In the genomic region with DNA sequence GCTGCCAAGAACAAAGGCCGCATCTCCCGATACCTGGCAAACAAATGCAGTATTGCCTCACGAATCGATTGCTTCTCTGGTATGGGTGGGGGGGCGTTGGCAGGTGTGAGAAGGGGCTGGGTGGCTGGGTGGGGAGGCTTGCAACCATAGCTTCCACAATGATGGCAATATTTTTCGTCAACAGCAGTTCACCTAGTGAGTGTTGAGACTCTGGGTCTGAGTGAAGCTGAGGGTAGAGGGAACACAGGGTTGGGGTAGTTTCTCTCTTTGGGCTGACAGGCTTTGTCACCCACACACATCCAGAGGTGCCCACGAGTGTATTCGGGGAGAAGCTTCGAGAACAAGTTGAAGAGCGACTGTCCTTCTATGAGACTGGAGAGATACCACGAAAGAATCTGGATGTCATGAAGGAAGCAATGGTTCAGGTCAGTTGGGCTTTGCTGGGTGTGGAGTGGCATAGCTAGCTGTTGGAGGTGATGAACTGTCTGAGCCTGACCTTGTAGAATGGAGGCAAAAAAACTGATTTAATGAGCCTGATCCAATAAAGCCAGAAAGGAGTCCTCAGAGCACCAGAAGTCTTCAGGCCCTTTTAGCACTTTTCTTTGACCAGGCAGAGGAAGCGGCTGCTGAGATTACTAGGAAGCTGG, we compare ENCODE assay signal across 20 cellular contexts. TPM values are rescaled to one million over a fixed set of nuclear protein-coding genes. Genes with fewer than 3 reads are reported as not detected.
A peak's percentile ranks its signal among the peaks of the same experiment; 100 is the strongest.
DNase-seq lines count a peak whose midpoint lies in the region; ATAC-seq and TF ChIP-seq lines count a peak whose summit lies in the region.
"Had no signal": no experiment of that assay in that cellular context is flagged by ENCODE, and none has a peak within 500 bp of the region (broad histone marks: within the 10 kb centered on the region; RNA-seq: fewer than 3 reads in every experiment).

No MANE protein-coding gene starts in this region.

- TF ChIP-seq CTCF in HEK293 (tag by site-specific recombination; IDR thresholded peaks at IDR 0.05) (no peak), GM20000 (IDR thresholded peaks at IDR 0.05; ENCODE audit: extremely low read depth, missing control alignments) (no peak)

- H3K4me3 ChIP-seq in HEK293 (ENCODE audit: low read depth, low read length), result no peak overlapping the region
- H3K4me3 ChIP-seq: colonic mucosa, upper lobe of right lung had no signal

- no peak for DNase-seq in activated CD8-positive, alpha-beta memory T cell treated with anti-CD3 and anti-CD28 coated beads, Interleukin-2, amount 10 ng/mL, durations not matched to agents 7 days and 5 days
- DNase-seq in activated CD8-positive, alpha-beta memory T cell treated with anti-CD3 and anti-CD28 coated beads, Interleukin-2, amount 50 U/mL, for 4 hours, result no peak
- no peak for DNase-seq in activated T-cell treated with anti-CD3 and anti-CD28 coated beads, Interleukin-2, amount 50 U/mL, for 72 hours
- DNase-seq in naive B cell (no peak), NOMO-1 (lab: John Stamatoyannopoulos, UW; ENCODE audit: unreplicated experiment in 2 of 2) (no peak), GM20000 (ENCODE audit: low spot score) (no peak)
- DNase-seq: CD4-positive, CD25-positive, alpha-beta regulatory T cell; colonic mucosa; foreskin melanocyte; Kasumi-1; NCI-H146; NCI-H226; small intestine; upper lobe of right lung; WERI-Rb-1 had no signal

- no peaks in the 10 kb centered on the region for H3K27me3 Mint-ChIP-seq in activated CD8-positive, alpha-beta memory T cell treated with anti-CD3 and anti-CD28 coated beads, Interleukin-2, amount 10 ng/mL, durations not matched to agents 7 days and 5 days
- H3K27me3 Mint-ChIP-seq in activated T-cell treated with anti-CD3 and anti-CD28 coated beads, Interleukin-2, amount 50 U/mL, for 72 hours (ENCODE audit: low read depth), result no peaks in the 10 kb centered on the region
- no peaks in the 10 kb centered on the region for H3K27me3 Mint-ChIP-seq in naive B cell
- H3K27me3 Mint-ChIP-seq: CD4-positive, CD25-positive, alpha-beta regulatory T cell; stimulated activated memory B cell treated with anti-CD40 and anti-IgM and Interleukin-4, amounts not matched to agents 10 μg/mL and 1 μg/mL and 100 μg/mL, for 72 hours had no signal

- H3K4me3 Mint-ChIP-seq in activated CD8-positive, alpha-beta memory T cell treated with anti-CD3 and anti-CD28 coated beads, Interleukin-2, amount 10 ng/mL, durations not matched to agents 7 days and 5 days, result no peak overlapping the region
- H3K4me3 Mint-ChIP-seq in activated T-cell treated with anti-CD3 and anti-CD28 coated beads, Interleukin-2, amount 50 U/mL, for 72 hours, result no peak overlapping the region
- peak overlapping the region in 2 of 8 donors; percentile 29 to 67 for H3K4me3 Mint-ChIP-seq in naive B cell
- H3K4me3 Mint-ChIP-seq: stimulated activated memory B cell treated with anti-CD40 and anti-IgM and Interleukin-4, amounts not matched to agents 10 μg/mL and 1 μg/mL and 100 μg/mL, for 72 hours had no signal

- peaks cover 65% of the 10 kb centered on the region for H3K36me3 Mint-ChIP-seq in activated CD8-positive, alpha-beta memory T cell treated with anti-CD3 and anti-CD28 coated beads, Interleukin-2, amount 10 ng/mL, durations not matched to agents 7 days and 5 days
- peaks cover 27 to 39% of the 10 kb centered on the region in 2 donors for H3K36me3 Mint-ChIP-seq in activated T-cell treated with anti-CD3 and anti-CD28 coated beads, Interleukin-2, amount 50 U/mL, for 72 hours (ENCODE audit: insufficient read depth in 2 of 2)
- H3K36me3 Mint-ChIP-seq in naive B cell, result peaks cover 37 to 53% of the 10 kb centered on the region in 2 donors

- peaks cover under 1% of the 10 kb centered on the region; the same call in 1 of the 2 replicates for H3K4me1 ChIP-seq in HEK293 (ENCODE audit: control insufficient read depth, insufficient read depth, low read length)

- CTCF ChIA-PET in activated CD8-positive, alpha-beta memory T cell treated with anti-CD3 and anti-CD28 coated beads, Interleukin-2, amount 10 ng/mL, durations not matched to agents 7 days and 5 days (lab: Charles Lee), result interaction anchor here (1.5 kb wide), 1 partner anchor 10 kb away, joined by 3 read pairs; no protein-coding TSS in a partner anchor
- CTCF ChIA-PET in HEK293 (lab: Yijun Ruan, JAX), result interaction anchor here (0.5 to 0.8 kb wide), 4 partner anchors 60 to 585 kb away, joined by 3 to 4 read pairs (median 3); no protein-coding TSS in a partner anchor

- peaks cover 45 to 88% of the 10 kb centered on the region in 2 experiments for H3K36me3 ChIP-seq in HEK293 (ENCODE audit: control insufficient read depth in 2 of 2, insufficient read depth in 1 of 2, low read length in 2 of 2)

- no peaks in the 10 kb centered on the region for H3K9me3 Mint-ChIP-seq in activated CD8-positive, alpha-beta memory T cell treated with anti-CD3 and anti-CD28 coated beads, Interleukin-2, amount 10 ng/mL, durations not matched to agents 7 days and 5 days (ENCODE audit: low read depth)
- H3K9me3 Mint-ChIP-seq in activated T-cell treated with anti-CD3 and anti-CD28 coated beads, Interleukin-2, amount 50 U/mL, for 72 hours, result no peaks in the 10 kb centered on the region
- H3K9me3 Mint-ChIP-seq in naive B cell, result peaks cover 0 to 2% (median 0%) of the 10 kb centered on the region in 7 donors
- H3K9me3 Mint-ChIP-seq: CD4-positive, CD25-positive, alpha-beta regulatory T cell; stimulated activated memory B cell treated with anti-CD40 and anti-IgM and Interleukin-4, amounts not matched to agents 10 μg/mL and 1 μg/mL and 100 μg/mL, for 72 hours had no signal

- H3K4me1 Mint-ChIP-seq in activated CD8-positive, alpha-beta memory T cell treated with anti-CD3 and anti-CD28 coated beads, Interleukin-2, amount 10 ng/mL, durations not matched to agents 7 days and 5 days, result peaks cover 37% of the 10 kb centered on the region
- H3K4me1 Mint-ChIP-seq in activated T-cell treated with anti-CD3 and anti-CD28 coated beads, Interleukin-2, amount 50 U/mL, for 72 hours (ENCODE audit: low read depth), result peaks cover 47% of the 10 kb centered on the region
- H3K4me1 Mint-ChIP-seq in naive B cell, result peaks cover 33 to 38% (median 37%) of the 10 kb centered on the region in 3 donors

- H3K27ac Mint-ChIP-seq in activated CD8-positive, alpha-beta memory T cell treated with anti-CD3 and anti-CD28 coated beads, Interleukin-2, amount 10 ng/mL, durations not matched to agents 7 days and 5 days, result peak overlapping the region; percentile 27
- peak overlapping the region; percentile 43 for H3K27ac Mint-ChIP-seq in activated T-cell treated with anti-CD3 and anti-CD28 coated beads, Interleukin-2, amount 50 U/mL, for 72 hours
- H3K27ac Mint-ChIP-seq in naive B cell, result peak overlapping the region in 5 of 6 donors; percentile 22 to 86 (median 38)
- H3K27ac Mint-ChIP-seq: stimulated activated memory B cell treated with anti-CD40 and anti-IgM and Interleukin-4, amounts not matched to agents 10 μg/mL and 1 μg/mL and 100 μg/mL, for 72 hours had no signal

- H3K9me3 ChIP-seq in HEK293 (ENCODE audit: control insufficient read depth, insufficient read depth, low read depth, low read length), result no peaks in the 10 kb centered on the region
- H3K9me3 ChIP-seq: colonic mucosa, upper lobe of right lung had no signal

- POLR2A ChIA-PET in HEK293 (lab: Yijun Ruan, JAX), result interaction anchor here (1.2 to 6.7 kb wide), 2 partner anchors 10 to 187 kb away, joined by 4 to 133 read pairs; a partner anchor contains a TSS

- no peak for ATAC-seq in activated CD8-positive, alpha-beta memory T cell treated with anti-CD3 and anti-CD28 coated beads, Interleukin-2, amount 10 ng/mL, durations not matched to agents 7 days and 5 days
- no peak for ATAC-seq in activated T-cell treated with anti-CD3 and anti-CD28 coated beads, Interleukin-2, amount 50 U/mL, for 72 hours (replicated peaks in 1 of 2)
- ATAC-seq in naive B cell (ENCODE audit: low read depth in 2 of 2), result no peak
- ATAC-seq in GM18517 (IDR thresholded peaks at IDR 0.05; ENCODE audit: unreplicated experiment), result no peak
- ATAC-seq: left lobe of liver; stimulated activated memory B cell treated with anti-CD40 and anti-IgM and Interleukin-4, amounts not matched to agents 10 μg/mL and 1 μg/mL and 100 μg/mL, for 72 hours; upper lobe of right lung had no signal

- H3K27ac ChIP-seq in HEK293 (ENCODE audit: extremely low read depth, low read depth, low read length), result peak overlapping the region; percentile 11; the same call in 1 of the 2 replicates
- H3K27ac ChIP-seq: colonic mucosa, HL-60, upper lobe of right lung, WERI-Rb-1 had no signal

TF ChIP-seq in HEK293, 187 proteins besides CTCF, POLR2A, EP300 and RAD21:
- TF ChIP-seq, protein P1, sequence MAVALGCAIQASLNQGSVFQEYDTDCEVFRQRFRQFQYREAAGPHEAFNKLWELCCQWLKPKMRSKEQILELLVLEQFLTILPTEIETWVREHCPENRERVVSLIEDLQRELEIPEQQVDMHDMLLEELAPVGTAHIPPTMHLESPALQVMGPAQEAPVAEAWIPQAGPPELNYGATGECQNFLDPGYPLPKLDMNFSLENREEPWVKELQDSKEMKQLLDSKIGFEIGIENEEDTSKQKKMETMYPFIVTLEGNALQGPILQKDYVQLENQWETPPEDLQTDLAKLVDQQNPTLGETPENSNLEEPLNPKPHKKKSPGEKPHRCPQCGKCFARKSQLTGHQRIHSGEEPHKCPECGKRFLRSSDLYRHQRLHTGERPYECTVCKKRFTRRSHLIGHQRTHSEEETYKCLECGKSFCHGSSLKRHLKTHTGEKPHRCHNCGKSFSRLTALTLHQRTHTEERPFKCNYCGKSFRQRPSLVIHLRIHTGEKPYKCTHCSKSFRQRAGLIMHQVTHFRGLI (tag by site-specific recombination; IDR thresholded peaks at IDR 0.05), result peak; percentile 80; the same call in 1 of the 2 replicates
- no peak for TF ChIP-seq SALL2 (tag by site-specific recombination; IDR thresholded peaks at IDR 0.05; ENCODE audit: borderline replicate concordance)

RNA-seq across cellular contexts. Expression of a gene that starts 4.2 kb away (rescaled TPM):
- total RNA-seq in activated CD8-positive, alpha-beta memory T cell treated with anti-CD3 and anti-CD28 coated beads, Interleukin-2, amount 10 ng/mL, durations not matched to agents 7 days and 5 days, result 100 to 1,000 TPM; 469 to 508 TPM
- 100 to 1,000 TPM; 263 to 392 TPM for total RNA-seq in activated T-cell treated with anti-CD3 and anti-CD28 coated beads, Interleukin-2, amount 50 U/mL, for 72 hours
- polyA plus RNA-seq in naive B cell (ENCODE audit: low read depth in 6 of 6), result 100 to 1,000 TPM in 3 of 6 donors, 10 to 100 TPM in 3; 67.7 to 115 (median 95.8) TPM

RNA-seq across cellular contexts. Expression of a gene that starts 7.4 kb away (rescaled TPM):
- 10 to 100 TPM; 91.4 to 96.0 TPM for total RNA-seq in activated CD8-positive, alpha-beta memory T cell treated with anti-CD3 and anti-CD28 coated beads, Interleukin-2, amount 10 ng/mL, durations not matched to agents 7 days and 5 days
- total RNA-seq in activated T-cell treated with anti-CD3 and anti-CD28 coated beads, Interleukin-2, amount 50 U/mL, for 72 hours, result 100 to 1,000 TPM; 101 to 127 TPM
- 100 to 1,000 TPM; 110 to 149 (median 128) TPM for polyA plus RNA-seq in naive B cell (ENCODE audit: low read depth in 6 of 6)

RNA-seq across cellular contexts. Expression of a gene that starts 36.0 kb away (rescaled TPM):
- total RNA-seq in activated CD8-positive, alpha-beta memory T cell treated with anti-CD3 and anti-CD28 coated beads, Interleukin-2, amount 10 ng/mL, durations not matched to agents 7 days and 5 days, result 1 to 10 TPM; 1.3 to 3.1 TPM
- total RNA-seq in activated T-cell treated with anti-CD3 and anti-CD28 coated beads, Interleukin-2, amount 50 U/mL, for 72 hours, result 10 to 100 TPM in 1 of 2 donors, 1 to 10 TPM in 1; 8.9 to 23.0 TPM
- under 1 TPM in 1 of 6 donors, not detected in 5; 0.28 TPM for polyA plus RNA-seq in naive B cell (ENCODE audit: low read depth in 6 of 6)
